Comparison of ENCODE assay signal across 8 cellular contexts in genomic region chr17:57899822-57900221, GRCh38. TPM values are rescaled to one million over a fixed set of nuclear protein-coding genes. Genes with fewer than 3 reads are reported as not detected.
DNase-seq lines count a peak whose midpoint lies in the region; ATAC-seq and TF ChIP-seq lines count a peak whose summit lies in the region.

No MANE protein-coding gene starts in this region.

- H3K27me3 ChIP-seq in breast epithelium (no peaks in the 10 kb centered on the region), mucosa of rectum (ENCODE audit: control insufficient read depth in 2 of 2, insufficient read depth in 2 of 2, low read length in 2 of 2) (no peaks in the 10 kb centered on the region)

- no peak for DNase-seq in activated naive CD4-positive, alpha-beta T cell treated with anti-CD3 and anti-CD28 coated beads, Interleukin-2, amount 50 U/mL, for 72 hours (ENCODE audit: low spot score in 2 of 2)
- no peak for DNase-seq in activated naive CD4-positive, alpha-beta T cell treated with anti-CD3 and anti-CD28 coated beads for 36 hours
- DNase-seq in breast epithelium (ENCODE audit: low spot score in 2 of 2): peak; percentile 72 to 74
- no peak for DNase-seq in activated CD4-positive, alpha-beta T cell treated with anti-CD3 and anti-CD28 coated beads for 1 hour
- no peak for DNase-seq in NCI-H510A (lab: John Stamatoyannopoulos, UW)
- DNase-seq in left lobe of liver (ENCODE audit: low spot score): no peak

- H3K9me3 Mint-ChIP-seq in activated naive CD4-positive, alpha-beta T cell treated with anti-CD3 and anti-CD28 coated beads, Interleukin-2, amount 50 U/mL, for 72 hours: no peaks in the 10 kb centered on the region
- no peaks in the 10 kb centered on the region for H3K9me3 Mint-ChIP-seq in activated naive CD4-positive, alpha-beta T cell treated with anti-CD3 and anti-CD28 coated beads for 36 hours

- H3K4me1 ChIP-seq in breast epithelium (peaks cover 17 to 54% of the 10 kb centered on the region in 2 donors), mucosa of rectum (ENCODE audit: control insufficient read depth in 2 of 2, insufficient read depth in 2 of 2, low read length in 2 of 2) (peaks cover 66 to 75% of the 10 kb centered on the region in 2 donors)

- no peak for TF ChIP-seq POLR2A in breast epithelium (IDR thresholded peaks at IDR 0.05)

- intact Hi-C loops in activated naive CD4-positive, alpha-beta T cell treated with anti-CD3 and anti-CD28 coated beads for 36 hours (cut with micrococcal nuclease): no loop called here
- intact Hi-C loops in breast epithelium (cut with DNase I; ENCODE audit: low total_unique reads): no loop called here

- H3K27ac ChIP-seq in breast epithelium: peak overlapping the region; percentile 89 to 94
- H3K27ac ChIP-seq in mucosa of rectum (ENCODE audit: low read depth in 2 of 2, low read length in 2 of 2): peak overlapping the region; percentile 96 to 98

- no peaks in the 10 kb centered on the region for H3K36me3 Mint-ChIP-seq in activated naive CD4-positive, alpha-beta T cell treated with anti-CD3 and anti-CD28 coated beads, Interleukin-2, amount 50 U/mL, for 72 hours
- no peaks in the 10 kb centered on the region for H3K36me3 Mint-ChIP-seq in activated naive CD4-positive, alpha-beta T cell treated with anti-CD3 and anti-CD28 coated beads for 36 hours (ENCODE audit: low read depth)

- H3K4me3 ChIP-seq in breast epithelium: peak overlapping the region in 1 of 3 donors; percentile 3
- no peak overlapping the region for H3K4me3 ChIP-seq in mucosa of rectum (ENCODE audit: low read length in 2 of 2)

- CTCF ChIA-PET in activated naive CD4-positive, alpha-beta T cell treated with anti-CD3 and anti-CD28 coated beads for 36 hours (lab: Charles Lee): interaction anchor here (0.5 to 1.2 kb wide), 5 partner anchors 41 to 498 kb away, joined by 3 read pairs; no protein-coding TSS in a partner anchor

- peaks cover 4% of the 10 kb centered on the region for H3K4me1 Mint-ChIP-seq in activated naive CD4-positive, alpha-beta T cell treated with anti-CD3 and anti-CD28 coated beads for 36 hours (ENCODE audit: low read depth)

- no peak overlapping the region for H3K4me3 Mint-ChIP-seq in activated naive CD4-positive, alpha-beta T cell treated with anti-CD3 and anti-CD28 coated beads for 36 hours

- H3K9ac ChIP-seq in mucosa of rectum (ENCODE audit: low read depth in 1 of 2, low read length in 2 of 2): peak overlapping the region; percentile 48 to 56

- H3K36me3 ChIP-seq in breast epithelium (no peaks in the 10 kb centered on the region), mucosa of rectum (ENCODE audit: control insufficient read depth in 2 of 2, insufficient read depth in 2 of 2, low read length in 2 of 2) (no peaks in the 10 kb centered on the region)

- no peak for TF ChIP-seq CTCF in breast epithelium (IDR thresholded peaks at IDR 0.05)

- H3K9me3 ChIP-seq in breast epithelium (no peaks in the 10 kb centered on the region), mucosa of rectum (ENCODE audit: control insufficient read depth in 2 of 2, low read length in 2 of 2) (no peaks in the 10 kb centered on the region)

- H3K27ac Mint-ChIP-seq in activated naive CD4-positive, alpha-beta T cell treated with anti-CD3 and anti-CD28 coated beads, Interleukin-2, amount 50 U/mL, for 72 hours: peak overlapping the region; percentile 57 to 69
- H3K27ac Mint-ChIP-seq in activated naive CD4-positive, alpha-beta T cell treated with anti-CD3 and anti-CD28 coated beads for 36 hours: no peak overlapping the region

- ATAC-seq in activated naive CD4-positive, alpha-beta T cell treated with anti-CD3 and anti-CD28 coated beads, Interleukin-2, amount 50 U/mL, for 72 hours: no peak
- ATAC-seq in HG03108 (IDR thresholded peaks at IDR 0.05; ENCODE audit: unreplicated experiment): no peak
- no peak for ATAC-seq in left lobe of liver

- H3K27me3 Mint-ChIP-seq in activated naive CD4-positive, alpha-beta T cell treated with anti-CD3 and anti-CD28 coated beads for 36 hours (ENCODE audit: low read depth): no peaks in the 10 kb centered on the region

RNA-seq across cellular contexts. Expression of gene MRPS23, which starts 50.0 kb away (rescaled TPM):
- 10 to 100 TPM; 43.1 to 57.7 TPM for total RNA-seq in activated naive CD4-positive, alpha-beta T cell treated with anti-CD3 and anti-CD28 coated beads, Interleukin-2, amount 50 U/mL, for 72 hours
- 10 to 100 TPM; 57.5 to 59.1 TPM for total RNA-seq in activated naive CD4-positive, alpha-beta T cell treated with anti-CD3 and anti-CD28 coated beads for 36 hours
- total RNA-seq in breast epithelium: 10 to 100 TPM in 1 of 3 donors, 1 to 10 TPM in 2; 7.5 to 10.7 (median 8.2) TPM
- 13.1 TPM for total RNA-seq in left lobe of liver

RNA-seq across cellular contexts. Expression of gene CUEDC1, which starts 55.4 kb away (rescaled TPM):
- under 1 TPM in 1 of 2 donors, not detected in 1; 0.84 TPM for total RNA-seq in activated naive CD4-positive, alpha-beta T cell treated with anti-CD3 and anti-CD28 coated beads, Interleukin-2, amount 50 U/mL, for 72 hours
- total RNA-seq in activated naive CD4-positive, alpha-beta T cell treated with anti-CD3 and anti-CD28 coated beads for 36 hours: under 1 TPM; 0.47 to 0.69 TPM
- total RNA-seq in breast epithelium (10 to 100 TPM; 13.0 to 18.0 (median 14.5) TPM), left lobe of liver (8.1 TPM)

Comparison
In these comparisons a context has a peak if more than half of its experiments do, and no peak if none do; other contexts are left out.
1. DNase-seq: peak in breast epithelium (2 of 2); none in activated naive CD4-positive, alpha-beta T cell treated with anti-CD3 and anti-CD28 coated beads, Interleukin-2, amount 50 U/mL, for 72 hours (0 of 2), activated naive CD4-positive, alpha-beta T cell treated with anti-CD3 and anti-CD28 coated beads for 36 hours (single experiment), activated CD4-positive, alpha-beta T cell treated with anti-CD3 and anti-CD28 coated beads for 1 hour (single experiment), NCI-H510A (single experiment) and left lobe of liver (single experiment).